Comparison of ENCODE assay signal across 3 cellular contexts in the genomic region with DNA sequence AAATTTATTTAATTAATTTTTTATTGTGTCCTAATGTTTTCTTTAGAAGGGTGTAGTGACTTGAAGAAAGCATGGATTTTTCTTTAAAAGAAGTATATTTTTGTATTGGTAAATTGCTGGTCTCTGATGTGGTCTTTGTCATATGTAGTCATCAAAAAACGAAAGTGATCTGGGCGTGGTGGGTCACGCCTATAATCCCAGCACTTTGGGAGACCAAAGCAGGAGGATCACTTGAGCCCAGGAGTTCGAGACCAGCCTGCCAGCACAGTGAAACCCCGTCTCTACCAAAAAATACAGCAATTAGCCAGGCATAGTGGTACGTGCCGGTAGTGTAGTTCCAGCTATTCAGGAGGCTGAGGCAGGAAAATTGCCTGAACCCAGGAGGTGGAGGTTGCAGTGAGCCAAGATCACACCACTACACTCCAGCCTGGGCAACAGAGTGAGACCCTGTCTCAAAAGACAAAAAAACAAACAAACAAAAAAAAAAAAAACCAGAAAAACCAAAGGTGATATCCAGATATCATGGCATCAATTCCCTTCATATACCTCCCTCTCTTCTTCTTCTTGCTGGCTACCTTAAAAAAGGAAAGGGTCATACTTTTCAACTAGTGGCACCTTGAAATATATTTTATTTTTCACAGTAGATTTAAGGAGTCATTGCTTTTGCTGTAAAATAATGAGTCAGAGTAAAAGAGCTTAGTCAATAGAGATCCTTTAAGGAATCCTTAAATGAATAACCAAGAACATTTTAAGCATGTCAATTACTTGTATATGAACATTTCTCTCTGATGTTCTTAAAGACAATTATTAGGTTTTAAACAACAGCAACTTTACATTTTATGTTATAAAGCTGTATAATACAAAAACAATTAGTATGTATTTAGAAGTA.
TF ChIP-seq lines count a peak whose summit lies in the region.

No MANE protein-coding gene starts in this region.

TF ChIP-seq in A549, 52 proteins besides CTCF, POLR2A, EP300 and RAD21:
- TF ChIP-seq FOSL2 (IDR thresholded peaks at IDR 0.05): no peak
- 0 out of 2 replicates have a peak, but pooled peaks have one; percentile 11 for TF ChIP-seq FOSL2 (CRISPR knock-in tag; IDR thresholded peaks at IDR 0.05)
- no peak for TF ChIP-seq CEBPB (IDR thresholded peaks at IDR 0.05)

TF ChIP-seq in HEK293, 187 proteins besides CTCF, POLR2A, EP300 and RAD21:
- TF ChIP-seq KLF1 (tag by site-specific recombination; IDR thresholded peaks at IDR 0.05) (peak; percentile 77), ZNF76 (tag by site-specific recombination; IDR thresholded peaks at IDR 0.05; ENCODE audit: borderline replicate concordance, low read depth) (no peak), ZNF121 (tag by site-specific recombination; IDR thresholded peaks at IDR 0.05) (peak; percentile 72), ZNF362 (tag by site-specific recombination; IDR thresholded peaks at IDR 0.05) (0 out of 2 replicates have a peak, but pooled peaks have one; percentile 34), GLIS1 (tag by site-specific recombination; IDR thresholded peaks at IDR 0.05) (no peak), ZNF433 (tag by site-specific recombination; IDR thresholded peaks at IDR 0.05; ENCODE audit: low read depth) (0 out of 2 replicates have a peak, but pooled peaks have one; percentile 8)
- TF ChIP-seq, protein P1, sequence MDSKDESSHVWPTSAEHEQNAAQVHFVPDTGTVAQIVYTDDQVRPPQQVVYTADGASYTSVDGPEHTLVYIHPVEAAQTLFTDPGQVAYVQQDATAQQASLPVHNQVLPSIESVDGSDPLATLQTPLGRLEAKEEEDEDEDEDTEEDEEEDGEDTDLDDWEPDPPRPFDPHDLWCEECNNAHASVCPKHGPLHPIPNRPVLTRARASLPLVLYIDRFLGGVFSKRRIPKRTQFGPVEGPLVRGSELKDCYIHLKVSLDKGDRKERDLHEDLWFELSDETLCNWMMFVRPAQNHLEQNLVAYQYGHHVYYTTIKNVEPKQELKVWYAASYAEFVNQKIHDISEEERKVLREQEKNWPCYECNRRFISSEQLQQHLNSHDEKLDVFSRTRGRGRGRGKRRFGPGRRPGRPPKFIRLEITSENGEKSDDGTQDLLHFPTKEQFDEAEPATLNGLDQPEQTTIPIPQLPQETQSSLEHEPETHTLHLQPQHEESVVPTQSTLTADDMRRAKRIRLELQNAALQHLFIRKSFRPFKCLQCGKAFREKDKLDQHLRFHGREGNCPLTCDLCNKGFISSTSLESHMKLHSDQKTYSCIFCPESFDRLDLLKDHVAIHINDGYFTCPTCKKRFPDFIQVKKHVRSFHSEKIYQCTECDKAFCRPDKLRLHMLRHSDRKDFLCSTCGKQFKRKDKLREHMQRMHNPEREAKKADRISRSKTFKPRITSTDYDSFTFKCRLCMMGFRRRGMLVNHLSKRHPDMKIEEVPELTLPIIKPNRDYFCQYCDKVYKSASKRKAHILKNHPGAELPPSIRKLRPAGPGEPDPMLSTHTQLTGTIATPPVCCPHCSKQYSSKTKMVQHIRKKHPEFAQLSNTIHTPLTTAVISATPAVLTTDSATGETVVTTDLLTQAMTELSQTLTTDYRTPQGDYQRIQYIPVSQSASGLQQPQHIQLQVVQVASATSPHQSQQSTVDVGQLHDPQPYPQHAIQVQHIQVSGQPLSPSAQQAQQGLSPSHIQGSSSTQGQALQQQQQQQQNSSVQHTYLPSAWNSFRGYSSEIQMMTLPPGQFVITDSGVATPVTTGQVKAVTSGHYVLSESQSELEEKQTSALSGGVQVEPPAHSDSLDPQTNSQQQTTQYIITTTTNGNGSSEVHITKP (tag by site-specific recombination; IDR thresholded peaks at IDR 0.05): 0 out of 2 replicates have a peak, but pooled peaks have one; percentile 16

TF ChIP-seq in WTC11, 78 proteins besides CTCF, POLR2A, EP300 and RAD21:
- no peak for TF ChIP-seq ERG (CRISPR knock-in tag; IDR thresholded peaks at IDR 0.05)
- peak; percentile 51; the same call in 1 of the 2 replicates for TF ChIP-seq ZNF121 (CRISPR knock-in tag; IDR thresholded peaks at IDR 0.05)
